6 cellular contexts compared by ENCODE assay signal in genomic region chr15:40847225-40847961, GRCh38. TPM values are rescaled to one million over a fixed set of nuclear protein-coding genes. Genes with fewer than 3 reads are reported as not detected.
A peak's percentile ranks its signal among the peaks of the same experiment; 100 is the strongest.
DNase-seq lines count a peak whose midpoint lies in the region; ATAC-seq, FAIRE-seq and TF ChIP-seq lines count a peak whose summit lies in the region.

No MANE protein-coding gene starts in this region.

- no peak overlapping the region for H2BK120ac ChIP-seq in H1 (replicated peaks; ENCODE audit: low read depth, low read length)

- H2BK12ac ChIP-seq in H1 (ENCODE audit: low read depth, low read length): no peak overlapping the region

- H3K27me3 ChIP-seq in H1 (replicated peaks in 1 of 4; ENCODE audit: control insufficient read depth in 3 of 4, extremely low read depth in 1 of 4, insufficient read depth in 3 of 4, low read length in 3 of 4): peaks cover 0 to 2% (median 0%) of the 10 kb centered on the region in 4 experiments; a peak in 1 of 7 replicates
- H3K27me3 ChIP-seq in small intestine (ENCODE audit: control insufficient read depth in 2 of 2, insufficient read depth in 2 of 2, low read length in 2 of 2): no peaks in the 10 kb centered on the region

- TF ChIP-seq EP300 in H1 (IDR thresholded peaks at IDR 0.05; ENCODE audit: borderline replicate concordance in 1 of 2, low read depth in 2 of 2, low read length in 2 of 2): no peak

- H3K18ac ChIP-seq in H1 (ENCODE audit: extremely low read depth, low read length): no peak overlapping the region; the same call in 1 of the 2 replicates

- H4K5ac ChIP-seq in H1 (ENCODE audit: insufficient read length, low read depth, low read length): no peak overlapping the region

- no peak overlapping the region for H2AFZ ChIP-seq in H1 (ENCODE audit: low read length)

- H4K20me1 ChIP-seq in H1 (replicated peaks in 1 of 2; ENCODE audit: control insufficient read depth in 1 of 2, insufficient read depth in 2 of 2, low read length in 2 of 2): peaks cover 7 to 23% of the 10 kb centered on the region in 2 experiments

- H3K23ac ChIP-seq in H1 (ENCODE audit: insufficient read length): no peak overlapping the region

- H3K27ac ChIP-seq in H1 (ENCODE audit: low read depth, low read length) (no peak overlapping the region), small intestine (ENCODE audit: low read depth in 1 of 2, low read length in 1 of 2) (peak overlapping the region; percentile 93 to 94)

- no peak overlapping the region for H3K14ac ChIP-seq in H1 (ENCODE audit: insufficient read length)

- peaks cover 0 to 53% of the 10 kb centered on the region in 2 experiments; a peak in 3 of 4 replicates for H3K79me2 ChIP-seq in H1 (ENCODE audit: control insufficient read depth in 1 of 2, insufficient read depth in 2 of 2, low read length in 2 of 2)

- no peak overlapping the region for H3K56ac ChIP-seq in H1 (replicated peaks; ENCODE audit: insufficient read length, low read depth, low read length)

- no peak for TF ChIP-seq POLR2A in H1 (IDR thresholded peaks at IDR 0.05; ENCODE audit: control extremely low read depth in 1 of 2, low read depth in 2 of 2, low read length in 2 of 2)

- POLR2A ChIA-PET in H1 (lab: Charles Lee; ENCODE audit: partially characterized antibody): interaction anchor here (0.8 to 2.8 kb wide), 13 partner anchors 10 to 107 kb away, joined by 3 to 17 read pairs (median 3); partner anchors contain the start of gene GCHFR

- FAIRE-seq in H1 (lab: Jason Lieb, UNC) (no peak), small intestine (lab: Jason Lieb, UNC) (no peak)

- H3K23me2 ChIP-seq in H1 (ENCODE audit: low read depth, low read length): peaks cover 13% of the 10 kb centered on the region

- TF ChIP-seq RAD21 in H1 (IDR thresholded peaks at IDR 0.05 in 1 of 2, conservative IDR thresholded peaks at IDR 0.05 in 1 of 2; ENCODE audit: low read depth in 2 of 2, low read length in 2 of 2): no peak

- TF ChIP-seq CTCF in H1 (IDR thresholded peaks at IDR 0.05; ENCODE audit: control extremely low read depth in 1 of 3, insufficient read depth in 1 of 3, low read depth in 1 of 3, low read length in 3 of 3): no peak

- CTCF ChIA-PET in activated naive CD4-positive, alpha-beta T cell treated with anti-CD3 and anti-CD28 coated beads, Interleukin-2, amount 10 ng/mL, durations not matched to agents 7 days and 5 days (lab: Charles Lee): interaction anchor here (0.5 to 11.3 kb wide), 6 partner anchors 11 to 535 kb away, joined by 3 to 70 read pairs (median 4); partner anchors contain the start of gene VPS18
- CTCF ChIA-PET in H1 (lab: Charles Lee; ENCODE audit: partially characterized antibody): interaction anchor here (0.6 to 14.5 kb wide), 14 partner anchors 9 to 168 kb away, joined by 3 to 157 read pairs (median 4); partner anchors contain the start of gene VPS18

- H2BK20ac ChIP-seq in H1 (ENCODE audit: low read length): no peak overlapping the region

- H2BK15ac ChIP-seq in H1 (ENCODE audit: low read length): 0 out of 2 replicates have a peak overlapping the region, but pooled peaks have one; percentile 31

- H3K4me1 ChIP-seq in H1 (replicated peaks in 1 of 4; ENCODE audit: control insufficient read depth in 3 of 4, insufficient read depth in 4 of 4, low read length in 3 of 4): peaks cover 0 to 26% (median 15%) of the 10 kb centered on the region in 4 experiments; a peak in 6 of 7 replicates
- peaks cover 0 to 6% of the 10 kb centered on the region in 2 donors for H3K4me1 ChIP-seq in small intestine (ENCODE audit: control insufficient read depth in 2 of 2, insufficient read depth in 1 of 2, low read depth in 1 of 2, low read length in 1 of 2)

- no peak overlapping the region for H3K27ac Mint-ChIP-seq in activated naive CD4-positive, alpha-beta T cell treated with anti-CD3 and anti-CD28 coated beads, Interleukin-2, amount 10 ng/mL, durations not matched to agents 7 days and 5 days
- H3K27ac Mint-ChIP-seq in activated naive CD4-positive, alpha-beta T cell treated with anti-CD3 and anti-CD28 coated beads, Interleukin-2, amount 50 U/mL, for 72 hours: no peak overlapping the region

- H3K9me3 Mint-ChIP-seq in activated naive CD4-positive, alpha-beta T cell treated with anti-CD3 and anti-CD28 coated beads, Interleukin-2, amount 10 ng/mL, durations not matched to agents 7 days and 5 days: no peaks in the 10 kb centered on the region
- H3K9me3 Mint-ChIP-seq in activated naive CD4-positive, alpha-beta T cell treated with anti-CD3 and anti-CD28 coated beads, Interleukin-2, amount 50 U/mL, for 72 hours: no peaks in the 10 kb centered on the region

- H4K8ac ChIP-seq in H1 (ENCODE audit: extremely low read depth, insufficient read depth, low read length): no peak overlapping the region

- 81% methylated on average over 7 of the region's 7 CpGs; no CpG with 5 or more reads in 1 of the 2 experiments for WGBS in H1 (ENCODE audit: extremely low coverage in 1 of 2, insufficient coverage in 1 of 2, insufficient read length in 1 of 2, insufficient replicate concordance in 2 of 2, low coverage in 1 of 2, low lambda C conversion rate in 2 of 2, missing lambda C conversion rate in 1 of 2), 2 experiments
- WGBS in small intestine, 3 donors: 8 to 44% (median 37%) methylated on average over 7 of the region's 7 CpGs

- peaks cover 24% of the 10 kb centered on the region for H3K79me1 ChIP-seq in H1 (ENCODE audit: low read depth, low read length)

- DNase-seq in activated naive CD4-positive, alpha-beta T cell treated with anti-CD3 and anti-CD28 coated beads, Interleukin-2, amount 10 ng/mL, durations not matched to agents 7 days and 5 days: peak; percentile 36
- no peak for DNase-seq in activated naive CD4-positive, alpha-beta T cell treated with anti-CD3 and anti-CD28 coated beads, Interleukin-2, amount 50 U/mL, for 72 hours (ENCODE audit: low spot score in 2 of 2)
- peak; percentile 80 for DNase-seq in NCI-H2196 (lab: John Stamatoyannopoulos, UW; ENCODE audit: unreplicated experiment)
- DNase-seq in H1 (ENCODE audit: low read depth in 1 of 2, low spot score in 2 of 2): no peak
- peak; percentile 100 for DNase-seq in small intestine
- no peak for DNase-seq in activated naive CD4-positive, alpha-beta T cell treated with Interleukin-2 at 50 U/mL for 16 hours

- no peak overlapping the region for H3K4me3 Mint-ChIP-seq in activated naive CD4-positive, alpha-beta T cell treated with anti-CD3 and anti-CD28 coated beads, Interleukin-2, amount 10 ng/mL, durations not matched to agents 7 days and 5 days

- H3K4me3 ChIP-seq in H1 (ENCODE audit: extremely low read depth in 1 of 4, insufficient read depth in 2 of 4, low read depth in 3 of 4, low read length in 4 of 4): peak overlapping the region in 1 of 4 experiments; percentile 84; a peak in 2 of 8 replicates
- H3K4me3 ChIP-seq in small intestine (ENCODE audit: low read depth in 1 of 2, low read length in 2 of 2): peak overlapping the region in 1 of 2 donors; percentile 87

- H3K9me3 ChIP-seq in H1 (ENCODE audit: insufficient read depth in 2 of 2, low read depth in 1 of 2, low read length in 1 of 2): no peaks in the 10 kb centered on the region
- no peaks in the 10 kb centered on the region for H3K9me3 ChIP-seq in small intestine (ENCODE audit: control insufficient read depth, low read depth)

- H2BK5ac ChIP-seq in H1 (ENCODE audit: low read depth, low read length): 0 out of 2 replicates have a peak overlapping the region, but pooled peaks have one; percentile 39

- H3K4me2 ChIP-seq in H1 (ENCODE audit: insufficient read depth in 1 of 2, low read depth in 2 of 2, low read length in 2 of 2): peak overlapping the region; percentile 36 to 85

- no peak for ATAC-seq in activated naive CD4-positive, alpha-beta T cell treated with anti-CD3 and anti-CD28 coated beads, Interleukin-2, amount 50 U/mL, for 72 hours

- no peak overlapping the region for H4K91ac ChIP-seq in H1 (replicated peaks; ENCODE audit: insufficient read length, low read length)

- no peak overlapping the region; a peak in 1 of 7 replicates for H3K9ac ChIP-seq in H1 (replicated peaks in 1 of 4; ENCODE audit: extremely low read depth in 1 of 4, low read depth in 3 of 4, low read length in 3 of 4)

- peaks cover 59% of the 10 kb centered on the region for H3K27me3 Mint-ChIP-seq in activated naive CD4-positive, alpha-beta T cell treated with anti-CD3 and anti-CD28 coated beads, Interleukin-2, amount 10 ng/mL, durations not matched to agents 7 days and 5 days

- no peaks in the 10 kb centered on the region for H3K36me3 Mint-ChIP-seq in activated naive CD4-positive, alpha-beta T cell treated with anti-CD3 and anti-CD28 coated beads, Interleukin-2, amount 10 ng/mL, durations not matched to agents 7 days and 5 days
- H3K36me3 Mint-ChIP-seq in activated naive CD4-positive, alpha-beta T cell treated with anti-CD3 and anti-CD28 coated beads, Interleukin-2, amount 50 U/mL, for 72 hours: peaks cover 4 to 5% of the 10 kb centered on the region in 2 donors

- H3K4ac ChIP-seq in H1 (replicated peaks; ENCODE audit: insufficient read length, low read depth, low read length): no peak overlapping the region

- H2AK5ac ChIP-seq in H1 (ENCODE audit: low read depth, low read length): no peak overlapping the region

- H3K4me1 Mint-ChIP-seq in activated naive CD4-positive, alpha-beta T cell treated with anti-CD3 and anti-CD28 coated beads, Interleukin-2, amount 10 ng/mL, durations not matched to agents 7 days and 5 days: peaks cover 35% of the 10 kb centered on the region

- H3K36me3 ChIP-seq in H1 (ENCODE audit: control insufficient read depth in 2 of 4, insufficient read depth in 4 of 4, low read length in 3 of 4): peaks cover 3 to 25% (median 6%) of the 10 kb centered on the region in 4 experiments; a peak in 6 of 8 replicates
- H3K36me3 ChIP-seq in small intestine (ENCODE audit: control insufficient read depth in 2 of 2, insufficient read depth in 2 of 2, low read length in 2 of 2): peaks cover 0 to 4% of the 10 kb centered on the region in 2 donors

RNA-seq across cellular contexts. Expression of gene SPINT1, which starts 3.5 kb away (rescaled TPM):
- 1 to 10 TPM; 6.9 to 10.0 TPM for total RNA-seq in activated naive CD4-positive, alpha-beta T cell treated with anti-CD3 and anti-CD28 coated beads, Interleukin-2, amount 50 U/mL, for 72 hours
- 117 TPM in 2 replicates for total RNA-seq in H1 (2021; fragmentation: NEBNext Ultra II Directional; extraction: Animal tissue kit (Norgen Biotek cat#: 25700))
- polyA plus RNA-seq in H1 (2011; rRNA removed) (155 and 266 TPM in 2 replicates), small intestine (100 to 1,000 TPM in 2 of 3 donors, 10 to 100 TPM in 1; 85.0 to 258 (median 170) TPM)
- polyA plus RNA-seq in H1 (2011; cell fraction: cytosol; rRNA removed): 84.0 TPM
- polyA plus RNA-seq in H1 (2011; cell fraction: nucleus; rRNA removed): 163 TPM
- polyA plus RNA-seq in H1 (2012, experiment 1 of 2): 64.9 to 131 TPM (median 112 TPM) in 4 replicates
- 126 TPM for polyA plus RNA-seq in H1 (2012, experiment 2 of 2)
- 164 TPM for polyA plus RNA-seq in H1 (2013, experiment 1 of 2)
- polyA plus RNA-seq in H1 (2013, experiment 2 of 2): 165 TPM
- polyA minus RNA-seq in H1 (2011; rRNA and poly(A)+ RNA removed): 85.9 and 106 TPM in 2 replicates
- 91.7 TPM for polyA minus RNA-seq in H1 (2011; cell fraction: cytosol; rRNA and poly(A)+ RNA removed)
- polyA minus RNA-seq in H1 (2011; cell fraction: nucleus; rRNA and poly(A)+ RNA removed): 80.2 TPM

RNA-seq across cellular contexts. Expression of gene PPP1R14D, which starts 18.9 kb away (rescaled TPM):
- total RNA-seq in activated naive CD4-positive, alpha-beta T cell treated with anti-CD3 and anti-CD28 coated beads, Interleukin-2, amount 50 U/mL, for 72 hours: not detected
- total RNA-seq in H1 (2021; fragmentation: NEBNext Ultra II Directional; extraction: Animal tissue kit (Norgen Biotek cat#: 25700)): not detected in 2 replicates
- not detected in 2 replicates for polyA plus RNA-seq in H1 (2011; rRNA removed)
- polyA plus RNA-seq in H1 (2011; cell fraction: cytosol; rRNA removed): not detected
- polyA plus RNA-seq in H1 (2011; cell fraction: nucleus; rRNA removed): not detected
- polyA plus RNA-seq in H1 (2012, experiment 1 of 2): not detected in 4 replicates
- polyA plus RNA-seq in H1 (2012, experiment 2 of 2): not detected
- polyA plus RNA-seq in H1 (2013, experiment 1 of 2): not detected
- polyA plus RNA-seq in H1 (2013, experiment 2 of 2): not detected
- not detected in 2 replicates for polyA minus RNA-seq in H1 (2011; rRNA and poly(A)+ RNA removed)
- not detected for polyA minus RNA-seq in H1 (2011; cell fraction: cytosol; rRNA and poly(A)+ RNA removed)
- not detected for polyA minus RNA-seq in H1 (2011; cell fraction: nucleus; rRNA and poly(A)+ RNA removed)
- 100 to 1,000 TPM; 104 to 348 (median 348) TPM for polyA plus RNA-seq in small intestine

RNA-seq across cellular contexts. Expression of gene RHOV, which starts 26.6 kb away (rescaled TPM):
- under 1 TPM in 1 of 2 donors, not detected in 1; 0.72 TPM for total RNA-seq in activated naive CD4-positive, alpha-beta T cell treated with anti-CD3 and anti-CD28 coated beads, Interleukin-2, amount 50 U/mL, for 72 hours
- total RNA-seq in H1 (2021; fragmentation: NEBNext Ultra II Directional; extraction: Animal tissue kit (Norgen Biotek cat#: 25700)): 2.4 and 2.7 TPM in 2 replicates
- polyA plus RNA-seq in H1 (2011; rRNA removed): 1.5 and 2.2 TPM in 2 replicates
- 2.8 TPM for polyA plus RNA-seq in H1 (2011; cell fraction: cytosol; rRNA removed)
- 2.0 TPM for polyA plus RNA-seq in H1 (2011; cell fraction: nucleus; rRNA removed)
- 3.6 to 3.9 TPM (median 3.7 TPM) in 4 replicates for polyA plus RNA-seq in H1 (2012, experiment 1 of 2)
- polyA plus RNA-seq in H1 (2012, experiment 2 of 2): 2.3 TPM
- 1.5 TPM for polyA plus RNA-seq in H1 (2013, experiment 1 of 2)
- 1.4 TPM for polyA plus RNA-seq in H1 (2013, experiment 2 of 2)
- 1.3 and 1.5 TPM in 2 replicates for polyA minus RNA-seq in H1 (2011; rRNA and poly(A)+ RNA removed)
- 2.4 TPM for polyA minus RNA-seq in H1 (2011; cell fraction: cytosol; rRNA and poly(A)+ RNA removed)
- 2.9 TPM for polyA minus RNA-seq in H1 (2011; cell fraction: nucleus; rRNA and poly(A)+ RNA removed)
- polyA plus RNA-seq in small intestine: 1 to 10 TPM in 2 of 3 donors, under 1 TPM in 1; 0.67 to 1.9 (median 1.8) TPM

RNA-seq across cellular contexts. Expression of gene DNAJC17, which starts 40.1 kb away (rescaled TPM):
- 10 to 100 TPM; 20.2 to 36.1 TPM for total RNA-seq in activated naive CD4-positive, alpha-beta T cell treated with anti-CD3 and anti-CD28 coated beads, Interleukin-2, amount 50 U/mL, for 72 hours
- total RNA-seq in H1 (2021; fragmentation: NEBNext Ultra II Directional; extraction: Animal tissue kit (Norgen Biotek cat#: 25700)): 39.5 and 43.8 TPM in 2 replicates
- polyA plus RNA-seq in H1 (2011; rRNA removed) (45.4 and 47.2 TPM in 2 replicates), small intestine (10 to 100 TPM; 54.5 to 95.9 (median 63.8) TPM)
- 58.5 TPM for polyA plus RNA-seq in H1 (2011; cell fraction: cytosol; rRNA removed)
- 40.6 TPM for polyA plus RNA-seq in H1 (2011; cell fraction: nucleus; rRNA removed)
- polyA plus RNA-seq in H1 (2012, experiment 1 of 2): 46.9 to 61.4 TPM (median 54.1 TPM) in 4 replicates
- polyA plus RNA-seq in H1 (2012, experiment 2 of 2): 25.1 TPM
- polyA plus RNA-seq in H1 (2013, experiment 1 of 2): 57.1 TPM
- 51.5 TPM for polyA plus RNA-seq in H1 (2013, experiment 2 of 2)
- polyA minus RNA-seq in H1 (2011; rRNA and poly(A)+ RNA removed): 26.1 and 28.2 TPM in 2 replicates
- 26.9 TPM for polyA minus RNA-seq in H1 (2011; cell fraction: cytosol; rRNA and poly(A)+ RNA removed)
- 10.4 TPM for polyA minus RNA-seq in H1 (2011; cell fraction: nucleus; rRNA and poly(A)+ RNA removed)

RNA-seq across cellular contexts. Expression of gene ZFYVE19, which starts 40.5 kb away (rescaled TPM):
- total RNA-seq in activated naive CD4-positive, alpha-beta T cell treated with anti-CD3 and anti-CD28 coated beads, Interleukin-2, amount 50 U/mL, for 72 hours: 10 to 100 TPM; 24.6 to 26.6 TPM
- total RNA-seq in H1 (2021; fragmentation: NEBNext Ultra II Directional; extraction: Animal tissue kit (Norgen Biotek cat#: 25700)): 10.7 and 11.2 TPM in 2 replicates
- polyA plus RNA-seq in H1 (2011; rRNA removed): 21.8 and 23.7 TPM in 2 replicates
- polyA plus RNA-seq in H1 (2011; cell fraction: cytosol; rRNA removed): 29.4 TPM
- polyA plus RNA-seq in H1 (2011; cell fraction: nucleus; rRNA removed): 40.8 TPM
- polyA plus RNA-seq in H1 (2012, experiment 1 of 2): 11.4 to 14.9 TPM (median 14.1 TPM) in 4 replicates
- 15.7 TPM for polyA plus RNA-seq in H1 (2012, experiment 2 of 2)
- polyA plus RNA-seq in H1 (2013, experiment 1 of 2): 8.8 TPM
- 7.9 TPM for polyA plus RNA-seq in H1 (2013, experiment 2 of 2)
- 15.7 and 27.7 TPM in 2 replicates for polyA minus RNA-seq in H1 (2011; rRNA and poly(A)+ RNA removed)
- 11.6 TPM for polyA minus RNA-seq in H1 (2011; cell fraction: cytosol; rRNA and poly(A)+ RNA removed)
- polyA minus RNA-seq in H1 (2011; cell fraction: nucleus; rRNA and poly(A)+ RNA removed): 13.3 TPM
- polyA plus RNA-seq in small intestine: 10 to 100 TPM; 28.8 to 94.6 (median 59.4) TPM

Comparison
In these comparisons a context has a peak if more than half of its experiments do, and no peak if none do; other contexts are left out.
1. DNase-seq: peak in activated naive CD4-positive, alpha-beta T cell treated with anti-CD3 and anti-CD28 coated beads, Interleukin-2, amount 10 ng/mL, durations not matched to agents 7 days and 5 days (single experiment), NCI-H2196 (single experiment) and small intestine (single experiment); none in activated naive CD4-positive, alpha-beta T cell treated with anti-CD3 and anti-CD28 coated beads, Interleukin-2, amount 50 U/mL, for 72 hours (0 of 2), H1 (0 of 2) and activated naive CD4-positive, alpha-beta T cell treated with Interleukin-2 at 50 U/mL for 16 hours (single experiment).
2. RNA of gene SPINT1, which starts 3.5 kb away (total RNA-seq): 117 TPM in H1; 6.9 to 10.0 TPM in activated naive CD4-positive, alpha-beta T cell treated with anti-CD3 and anti-CD28 coated beads, Interleukin-2, amount 50 U/mL, for 72 hours; every median in the first group is over 10 times any median in the second.